Comparison of ENCODE assay signal across 8 cellular contexts in the genomic region with DNA sequence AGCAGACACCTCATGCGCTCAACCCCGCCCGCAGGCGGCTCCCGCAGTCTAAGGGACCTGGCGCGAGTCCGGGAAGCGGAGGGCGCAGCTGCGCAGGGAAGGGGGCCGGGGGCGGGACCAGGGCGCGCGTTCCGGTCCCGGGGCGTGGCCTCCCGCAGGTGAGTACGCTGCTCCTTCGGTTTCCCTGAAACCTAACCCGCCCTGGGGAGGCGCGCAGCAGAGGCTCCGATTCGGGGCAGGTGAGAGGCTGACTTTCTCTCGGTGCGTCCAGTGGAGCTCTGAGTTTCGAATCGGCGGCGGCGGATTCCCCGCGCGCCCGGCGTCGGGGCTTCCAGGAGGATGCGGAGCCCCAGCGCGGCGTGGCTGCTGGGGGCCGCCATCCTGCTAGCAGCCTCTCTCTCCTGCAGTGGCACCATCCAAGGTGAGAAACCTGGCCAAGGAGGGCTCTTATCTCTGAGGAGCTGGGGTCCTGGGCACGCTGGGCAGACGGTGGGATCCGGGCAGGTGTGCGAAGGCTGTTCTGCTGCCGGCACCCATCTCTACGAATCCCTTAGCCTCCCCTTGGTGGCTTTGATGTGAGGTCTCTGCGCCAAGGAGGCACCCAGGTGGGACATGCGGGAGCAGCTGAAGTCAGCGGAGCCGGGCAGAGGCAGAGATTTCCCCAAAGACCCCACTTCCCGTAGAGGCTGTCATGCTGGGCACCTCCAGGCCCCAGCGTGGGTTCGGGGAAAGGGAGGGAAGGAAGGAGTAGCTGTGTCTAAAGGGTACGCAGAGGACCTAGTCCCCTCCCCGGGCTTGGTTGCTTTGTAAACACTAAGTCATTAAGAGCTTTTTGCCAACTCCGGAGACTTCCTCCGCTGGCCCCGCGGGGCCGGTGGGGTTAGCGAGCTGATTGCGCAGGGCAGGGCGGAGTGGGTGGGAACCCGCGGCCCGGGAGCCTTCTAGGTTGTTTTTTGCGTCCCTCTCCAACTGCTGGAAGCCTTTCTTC. TPM values are rescaled to one million over a fixed set of nuclear protein-coding genes. Genes with fewer than 3 reads are reported as not detected.
DNase-seq lines count a peak whose midpoint lies in the region; ATAC-seq and TF ChIP-seq lines count a peak whose summit lies in the region.

A gene with protein sequence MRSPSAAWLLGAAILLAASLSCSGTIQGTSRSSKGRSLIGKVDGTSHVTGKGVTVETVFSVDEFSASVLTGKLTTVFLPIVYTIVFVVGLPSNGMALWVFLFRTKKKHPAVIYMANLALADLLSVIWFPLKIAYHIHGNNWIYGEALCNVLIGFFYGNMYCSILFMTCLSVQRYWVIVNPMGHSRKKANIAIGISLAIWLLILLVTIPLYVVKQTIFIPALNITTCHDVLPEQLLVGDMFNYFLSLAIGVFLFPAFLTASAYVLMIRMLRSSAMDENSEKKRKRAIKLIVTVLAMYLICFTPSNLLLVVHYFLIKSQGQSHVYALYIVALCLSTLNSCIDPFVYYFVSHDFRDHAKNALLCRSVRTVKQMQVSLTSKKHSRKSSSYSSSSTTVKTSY (plus strand): TSS at position 187 of the 988 bp plus-strand sequence. CDS start 153 bp downstream, at position 340.

- H3K4me3 Mint-ChIP-seq in Caco-2 (ENCODE audit: unreplicated experiment): peak within 1 kb of the TSS; percentile 89

- no peak for TF ChIP-seq POLR2A in erythroblast (IDR thresholded peaks at IDR 0.05; ENCODE audit: low read length)

- CTCF ChIA-PET in Caco-2 (lab: Charles Lee): interaction anchor here (1.1 to 1.7 kb wide), 2 partner anchors 11 to 13 kb away, joined by 3 to 10 read pairs; no protein-coding TSS in a partner anchor

- no peaks in the 10 kb centered on the region for H3K36me3 ChIP-seq in Caco-2 (ENCODE audit: control insufficient read depth, insufficient read depth, low read length)
- no peaks in the 10 kb centered on the region for H3K36me3 ChIP-seq in lower lobe of right lung

- DNase-seq in Caco-2: peak; percentile 96 to 98
- DNase-seq in NCI-H2029 (lab: John Stamatoyannopoulos, UW): peak; percentile 83
- DNase-seq in activated CD4-positive, alpha-beta T cell treated with anti-CD3 and anti-CD28 coated beads, Interleukin-2, amount 50 U/mL, for 48 hours: peak; percentile 52 to 57
- peak; percentile 35 for DNase-seq in effector CD4-positive, alpha-beta T cell
- DNase-seq in lower lobe of right lung: peak; percentile 89
- DNase-seq in stimulated activated CD4-positive, alpha-beta T cell treated with anti-CD3 and anti-CD28 coated beads, TNF-alpha, amount 100 ng/mL, for 1 hour (ENCODE audit: low read depth in 3 of 3, low spot score in 1 of 3): peak in 2 of 3 donors; percentile 22 to 39
- no peak for DNase-seq in erythroblast (lab: John Stamatoyannopoulos, UW)

- intact Hi-C loops in Caco-2 (cut with micrococcal nuclease; ENCODE audit: unreplicated experiment): loop anchor here (1.0 kb wide), 2 partner anchors 13 to 34 kb away; no protein-coding TSS in a partner anchor
- intact Hi-C loops in lower lobe of right lung (cut with DNase I): no loop called here

- H3K4me1 ChIP-seq in Caco-2 (peaks cover 40% of the 10 kb centered on the region), lower lobe of right lung (peaks cover 20% of the 10 kb centered on the region)

- peak within 1 kb of the TSS; percentile 95 for H3K27ac Mint-ChIP-seq in Caco-2 (ENCODE audit: unreplicated experiment)

- peaks cover 25% of the 10 kb centered on the region for H3K4me1 Mint-ChIP-seq in Caco-2 (ENCODE audit: low read depth, unreplicated experiment)

- H3K4me3 ChIP-seq in Caco-2 (ENCODE audit: low read depth, low read length): peak within 1 kb of the TSS; percentile 96
- peak within 1 kb of the TSS; percentile 76 for H3K4me3 ChIP-seq in lower lobe of right lung

- H3K27ac ChIP-seq in lower lobe of right lung: peak within 1 kb of the TSS; percentile 59

- H3K36me3 Mint-ChIP-seq in Caco-2 (ENCODE audit: insufficient read depth, unreplicated experiment): peaks cover 33% of the 10 kb centered on the region

- no peak for TF ChIP-seq CTCF in Caco-2 (IDR thresholded peaks at IDR 0.05; ENCODE audit: insufficient read depth in 1 of 2, low read depth in 1 of 2, low read length in 1 of 2, severe bottlenecking in 1 of 2, unreplicated experiment in 1 of 2)
- no peak for TF ChIP-seq CTCF in lower lobe of right lung (IDR thresholded peaks at IDR 0.05)

- ATAC-seq in lower lobe of right lung: peak; percentile 95 to 96
- no peak for ATAC-seq in HG03097 (IDR thresholded peaks at IDR 0.05; ENCODE audit: low FRiP score, unreplicated experiment)

- H3K27me3 Mint-ChIP-seq in Caco-2 (ENCODE audit: insufficient read depth, unreplicated experiment): no peaks in the 10 kb centered on the region

- BruUV-seq in Caco-2 (replicated peaks; lab: Mats Ljungman, UMichigan): TSS peak; percentile 46

- H3K27me3 ChIP-seq in Caco-2 (replicated peaks; ENCODE audit: control insufficient read depth, insufficient read depth, low read length): no peaks in the 10 kb centered on the region
- H3K27me3 ChIP-seq in lower lobe of right lung (ENCODE audit: low read depth): peaks cover 21% of the 10 kb centered on the region

- POLR2A ChIA-PET in Caco-2 (lab: Charles Lee): interaction anchor here (0.6 to 1.9 kb wide), 11 partner anchors 12 to 1927 kb away, joined by 3 to 35 read pairs (median 6); partner anchors contain the start of gene AGGF1

- H3K9me3 ChIP-seq in Caco-2 (no peaks in the 10 kb centered on the region), lower lobe of right lung (no peaks in the 10 kb centered on the region)

- H3K9me3 Mint-ChIP-seq in Caco-2 (ENCODE audit: unreplicated experiment): no peaks in the 10 kb centered on the region

RNA-seq across cellular contexts. Expression of the gene that starts here (rescaled TPM):
- total RNA-seq in Caco-2 (2022): 50.0 and 51.8 TPM in 2 replicates
- 5.9 TPM for total RNA-seq in lower lobe of right lung

Comparison
In these comparisons a context has a peak if more than half of its experiments do, and no peak if none do; other contexts are left out.
1. DNase-seq: peak in Caco-2 (2 of 2), NCI-H2029 (single experiment), activated CD4-positive, alpha-beta T cell treated with anti-CD3 and anti-CD28 coated beads, Interleukin-2, amount 50 U/mL, for 48 hours (2 of 2), effector CD4-positive, alpha-beta T cell (single experiment), lower lobe of right lung (single experiment) and stimulated activated CD4-positive, alpha-beta T cell treated with anti-CD3 and anti-CD28 coated beads, TNF-alpha, amount 100 ng/mL, for 1 hour (2 of 3); none in erythroblast (0 of 2).